Comparison of ENCODE assay signal across 25 cellular contexts in the genomic region with DNA sequence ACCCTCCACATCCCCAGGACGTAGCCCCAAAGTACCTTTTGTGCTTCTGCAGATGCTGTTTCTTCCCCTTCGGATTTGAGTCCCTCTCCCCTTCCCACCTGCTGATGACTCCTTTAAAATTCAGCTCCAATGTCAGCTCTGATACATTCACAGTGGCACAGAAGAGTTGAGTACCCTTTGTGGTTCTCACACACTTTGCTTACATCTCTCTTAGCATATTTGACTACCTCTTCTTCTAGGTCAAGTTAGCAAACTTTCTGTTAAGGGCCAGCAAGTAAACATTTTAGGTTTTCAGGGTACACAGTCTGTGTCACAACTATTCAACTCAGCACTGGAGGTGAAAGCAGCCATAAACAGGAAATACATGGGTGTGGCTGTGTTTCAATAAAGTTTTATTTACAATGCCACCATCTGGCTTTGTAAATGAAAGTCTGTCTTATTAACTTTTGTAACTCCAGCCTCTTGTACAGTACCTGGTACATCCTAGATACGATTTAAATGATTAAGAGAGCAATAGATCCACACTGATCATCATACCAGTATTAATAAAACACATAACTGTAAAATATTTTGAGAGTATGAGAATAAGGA.
DNase-seq lines count a peak whose midpoint lies in the region; ATAC-seq, FAIRE-seq and TF ChIP-seq lines count a peak whose summit lies in the region.
"Had no signal": no experiment of that assay in that cellular context is flagged by ENCODE, and none has a peak within 500 bp of the region (broad histone marks: within the 10 kb centered on the region; RNA-seq: fewer than 3 reads in every experiment).

No MANE protein-coding gene starts in this region.

- 0% methylated on average over 3 of the region's 3 CpGs for WGBS in K562 (ENCODE audit: insufficient coverage, low coverage, missing lambda C conversion rate)

- no peaks in the 10 kb centered on the region for H3K27me3 ChIP-seq in K562 (ENCODE audit: control insufficient read depth in 2 of 2, insufficient read depth in 2 of 2, low read length in 2 of 2)
- H3K27me3 ChIP-seq in PC-3 (ENCODE audit: low read length), result no peaks in the 10 kb centered on the region
- H3K27me3 ChIP-seq: BLaER1 treated with 17β-estradiol and CSF1 and Interleukin-3, amounts not matched to agents 10 nM and 100 nM had no signal

- H2AFZ ChIP-seq in K562 (ENCODE audit: low read depth, low read length) (no peak overlapping the region), PC-3 (ENCODE audit: low read length) (no peak overlapping the region)

- CTCF ChIA-PET in K562 (lab: Yijun Ruan, JAX; ENCODE audit: low intra/inter-chr PET ratio), result no interaction called here
- CTCF ChIA-PET in PC-3 (lab: Charles Lee), result no interaction called here
- CTCF ChIA-PET in activated CD4-positive, alpha-beta T cell treated with anti-CD3 and anti-CD28 coated beads, Interleukin-2, amount 10 ng/mL, durations not matched to agents 7 days and 5 days (lab: Charles Lee), result no interaction called here

- H3K9me2 ChIP-seq in PC-3 (replicated peaks; ENCODE audit: low read length), result no peaks in the 10 kb centered on the region

- H3K4me1 ChIP-seq in K562 (replicated peaks in 1 of 2; ENCODE audit: control insufficient read depth in 2 of 2, insufficient read depth in 2 of 2, low read length in 2 of 2) (no peaks in the 10 kb centered on the region), PC-3 (ENCODE audit: insufficient read depth, low read length) (0 out of 2 replicates have a peak, but pooled peaks cover 14% of the 10 kb centered on the region)
- H3K4me1 ChIP-seq: BLaER1 treated with 17β-estradiol and CSF1 and Interleukin-3, amounts not matched to agents 10 nM and 100 nM had no signal

- no peaks in the 10 kb centered on the region for H3K9me1 ChIP-seq in K562 (ENCODE audit: control insufficient read depth, insufficient read depth, low read length)

- no peak overlapping the region for H3K4me3 Mint-ChIP-seq in activated CD4-positive, alpha-beta T cell treated with anti-CD3 and anti-CD28 coated beads, Interleukin-2, amount 10 ng/mL, durations not matched to agents 7 days and 5 days
- no peak overlapping the region for H3K4me3 Mint-ChIP-seq in nephron progenitor cell
- H3K4me3 Mint-ChIP-seq: CD4-positive, alpha-beta T cell; T-helper 17 cell had no signal

- TF ChIP-seq CTCF in K562 (IDR thresholded peaks at IDR 0.05 in 2 of 3, conservative IDR thresholded peaks at IDR 0.05 in 1 of 3; ENCODE audit: insufficient read depth in 2 of 3, low read depth in 1 of 3, low read length in 3 of 3) (no peak), PC-3 (conservative IDR thresholded peaks at IDR 0.05; ENCODE audit: low read depth, low read length) (no peak), nephron progenitor cell (IDR thresholded peaks at IDR 0.05) (no peak)

- ATAC-seq in K562 (no peak), PC-3 (no peak)
- ATAC-seq: SK-N-SH treated with all-trans-retinoic acid at 6 μM for 48 hours, T-helper 17 cell had no signal

- no peak overlapping the region for H3K4me3 ChIP-seq in K562
- no peak overlapping the region for H3K4me3 ChIP-seq in PC-3 (ENCODE audit: low read length)
- H3K4me3 ChIP-seq: BLaER1 treated with 17β-estradiol and CSF1 and Interleukin-3, amounts not matched to agents 10 nM and 100 nM had no signal

- H3K36me3 ChIP-seq in K562 (ENCODE audit: control insufficient read depth, insufficient read depth, low read length) (no peaks in the 10 kb centered on the region), PC-3 (ENCODE audit: low read depth, low read length) (no peaks in the 10 kb centered on the region)
- H3K36me3 ChIP-seq: BLaER1 treated with 17β-estradiol and CSF1 and Interleukin-3, amounts not matched to agents 10 nM and 100 nM had no signal

- H3F3A ChIP-seq in PC-3 (ENCODE audit: low read length, unreplicated experiment), result no peaks in the 10 kb centered on the region

- DNase-seq in NCI-H748 (lab: John Stamatoyannopoulos, UW; ENCODE audit: unreplicated experiment) (peak; percentile 37), NCI-H748 treated with DMSO at 0.1 percent for 48 hours (lab: John Stamatoyannopoulos, UW) (no peak), NAMALWA (ENCODE audit: low spot score) (peak; percentile 5), K562 (ENCODE audit: extremely low read depth in 1 of 4, low spot score in 3 of 4) (no peak), PC-3 (no peak), nephron progenitor cell (no peak)
- no peak for DNase-seq in activated CD4-positive, alpha-beta T cell treated with anti-CD3 and anti-CD28 coated beads, Interleukin-2, amount 10 ng/mL, durations not matched to agents 7 days and 5 days
- DNase-seq: AML-193; CD4-positive, alpha-beta T cell; Karpas-422; NCI-H1105; NCI-H1436 treated with DMSO at 0.1 percent for 48 hours; NCI-H187 treated with DMSO at 0.1 percent for 48 hours; NCI-H2107; NCI-H82; OCI-M1; T-helper 17 cell had no signal

- no peak for TF ChIP-seq RAD21 in K562 (CRISPR knock-in tag; conservative IDR thresholded peaks at IDR 0.05 in 1 of 2, IDR thresholded peaks at IDR 0.05 in 1 of 2)

- no peak for TF ChIP-seq EP300 in K562 (IDR thresholded peaks at IDR 0.05; ENCODE audit: low read length)

- intact Hi-C loops in K562 (cut with micrococcal nuclease) (no loop called here), PC-3 (cut with micrococcal nuclease) (no loop called here)

- H3K36me3 Mint-ChIP-seq in activated CD4-positive, alpha-beta T cell treated with anti-CD3 and anti-CD28 coated beads, Interleukin-2, amount 10 ng/mL, durations not matched to agents 7 days and 5 days (ENCODE audit: low read depth), result no peaks in the 10 kb centered on the region
- no peaks in the 10 kb centered on the region for H3K36me3 Mint-ChIP-seq in nephron progenitor cell (ENCODE audit: low read depth)

- H3K4me2 ChIP-seq in K562 (ENCODE audit: insufficient read depth, low read length) (no peak overlapping the region), PC-3 (ENCODE audit: low read length) (no peak overlapping the region)
- H3K4me2 ChIP-seq: BLaER1 treated with 17β-estradiol and CSF1 and Interleukin-3, amounts not matched to agents 10 nM and 100 nM had no signal

- no peak overlapping the region for H3K27ac ChIP-seq in K562 (ENCODE audit: extremely low read depth, low read depth, low read length)
- H3K27ac ChIP-seq in PC-3 (ENCODE audit: low read length), result no peak overlapping the region
- H3K27ac ChIP-seq: BLaER1 treated with 17β-estradiol and CSF1 and Interleukin-3, amounts not matched to agents 10 nM and 100 nM; HL-60 had no signal

- H3K27ac Mint-ChIP-seq in activated CD4-positive, alpha-beta T cell treated with anti-CD3 and anti-CD28 coated beads, Interleukin-2, amount 10 ng/mL, durations not matched to agents 7 days and 5 days, result no peak overlapping the region
- no peak overlapping the region for H3K27ac Mint-ChIP-seq in nephron progenitor cell
- H3K27ac Mint-ChIP-seq: CD4-positive, alpha-beta T cell; T-helper 17 cell had no signal

- no peak overlapping the region for H3K9ac ChIP-seq in K562 (ENCODE audit: insufficient read depth in 1 of 2, low read depth in 2 of 2, low read length in 2 of 2)
- H3K9ac ChIP-seq in PC-3 (ENCODE audit: low read length), result no peak overlapping the region
- H3K9ac ChIP-seq: BLaER1 treated with 17β-estradiol and CSF1 and Interleukin-3, amounts not matched to agents 10 nM and 100 nM had no signal

- TF ChIP-seq POLR2A in K562 (conservative IDR thresholded peaks at IDR 0.05), result no peak

- no peaks in the 10 kb centered on the region for H4K20me1 ChIP-seq in K562 (replicated peaks; ENCODE audit: control insufficient read depth, insufficient read depth, low read length)
- no peaks in the 10 kb centered on the region for H4K20me1 ChIP-seq in PC-3 (ENCODE audit: low read length)
- H4K20me1 ChIP-seq: BLaER1 treated with 17β-estradiol and CSF1 and Interleukin-3, amounts not matched to agents 10 nM and 100 nM had no signal

- no peaks in the 10 kb centered on the region for H3K9me3 ChIP-seq in K562 (replicated peaks; ENCODE audit: control insufficient read depth, insufficient read depth, low read depth, low read length)
- no peaks in the 10 kb centered on the region for H3K9me3 ChIP-seq in PC-3 (ENCODE audit: low read length)

- H3K79me2 ChIP-seq in K562 (ENCODE audit: control insufficient read depth, insufficient read depth, low read length) (no peaks in the 10 kb centered on the region), PC-3 (ENCODE audit: low read length) (no peaks in the 10 kb centered on the region)

- H3K27me3 Mint-ChIP-seq in activated CD4-positive, alpha-beta T cell treated with anti-CD3 and anti-CD28 coated beads, Interleukin-2, amount 10 ng/mL, durations not matched to agents 7 days and 5 days, result no peaks in the 10 kb centered on the region
- peaks cover 12% of the 10 kb centered on the region for H3K27me3 Mint-ChIP-seq in nephron progenitor cell (ENCODE audit: low read depth, poor library complexity)
- H3K27me3 Mint-ChIP-seq: CD4-positive, alpha-beta T cell; T-helper 17 cell had no signal

- BruUV-seq in K562 (replicated peaks; lab: Mats Ljungman, UMichigan), result no TSS peak
- no TSS peak for BruUV-seq in PC-3 (replicated peaks; lab: Mats Ljungman, UMichigan)

- H3K9me3 Mint-ChIP-seq in activated CD4-positive, alpha-beta T cell treated with anti-CD3 and anti-CD28 coated beads, Interleukin-2, amount 10 ng/mL, durations not matched to agents 7 days and 5 days, result no peaks in the 10 kb centered on the region
- H3K9me3 Mint-ChIP-seq in nephron progenitor cell, result no peaks in the 10 kb centered on the region

- in situ Hi-C loops in K562 (cut with MboI), result no loop called here

- POLR2A ChIA-PET in K562 (lab: Yijun Ruan, JAX), result no interaction called here
- POLR2A ChIA-PET in PC-3 (lab: Charles Lee; ENCODE audit: unreplicated experiment), result no interaction called here
- POLR2A ChIA-PET in activated CD4-positive, alpha-beta T cell treated with anti-CD3 and anti-CD28 coated beads, Interleukin-2, amount 10 ng/mL, durations not matched to agents 7 days and 5 days (lab: Charles Lee), result no interaction called here

- H3K4me1 Mint-ChIP-seq in activated CD4-positive, alpha-beta T cell treated with anti-CD3 and anti-CD28 coated beads, Interleukin-2, amount 10 ng/mL, durations not matched to agents 7 days and 5 days, result no peaks in the 10 kb centered on the region
- peaks cover 9% of the 10 kb centered on the region for H3K4me1 Mint-ChIP-seq in nephron progenitor cell
- H3K4me1 Mint-ChIP-seq: T-helper 17 cell had no signal

- FAIRE-seq in K562 (lab: Jason Lieb, UNC), result no peak
- FAIRE-seq: A204.1, D721Med, G401.6, GM12892, H54 had no signal

Comparison
In these comparisons a context has a peak if more than half of its experiments do, and no peak if none do; other contexts are left out.
1. DNase-seq: peak in NCI-H748 (single experiment) and NAMALWA (single experiment); none in NCI-H748 treated with DMSO at 0.1 percent for 48 hours (single experiment), K562 (0 of 4), PC-3 (single experiment), activated CD4-positive, alpha-beta T cell treated with anti-CD3 and anti-CD28 coated beads, Interleukin-2, amount 10 ng/mL, durations not matched to agents 7 days and 5 days (single experiment) and nephron progenitor cell (single experiment).